10 cellular contexts compared by ENCODE assay signal in genomic region chr6:1611322-1611571, GRCh38. TPM values are rescaled to one million over a fixed set of nuclear protein-coding genes. Genes with fewer than 3 reads are reported as not detected.
DNase-seq lines count a peak whose midpoint lies in the region; ATAC-seq, FAIRE-seq and TF ChIP-seq lines count a peak whose summit lies in the region.
"Had no signal": no experiment of that assay in that cellular context is flagged by ENCODE, and none has a peak within 500 bp of the region (broad histone marks: within the 10 kb centered on the region; RNA-seq: fewer than 3 reads in every experiment).

No MANE protein-coding gene starts in this region.

- no peak overlapping the region for H2AFZ ChIP-seq in endothelial cell of umbilical vein (ENCODE audit: low read depth, low read length)

- no peak for FAIRE-seq in endothelial cell of umbilical vein (lab: Jason Lieb, UNC)

- H3K4me2 ChIP-seq in endothelial cell of umbilical vein (ENCODE audit: insufficient read depth, low read length) = no peak overlapping the region

- peaks cover 51% of the 10 kb centered on the region for H3K79me2 ChIP-seq in endothelial cell of umbilical vein (ENCODE audit: control insufficient read depth, insufficient read depth, low read length)

- no TSS peak for BruUV-seq in endothelial cell of umbilical vein (replicated peaks; lab: Mats Ljungman, UMichigan)

- peaks cover 4% of the 10 kb centered on the region for H4K20me1 ChIP-seq in endothelial cell of umbilical vein (replicated peaks; ENCODE audit: control insufficient read depth, extremely low read depth, insufficient read depth, low read length)

- DNase-seq in EH (ENCODE audit: low read depth) (peak; percentile 54), M059J (ENCODE audit: low read depth) (peak; percentile 59), endothelial cell of umbilical vein (ENCODE audit: low read depth, low spot score) (peak; percentile 19), retinal pigment epithelial cell (ENCODE audit: low read depth) (no peak), NCI-H2171 treated with DMSO at 0.1 percent for 48 hours (lab: John Stamatoyannopoulos, UW) (no peak), omental fat pad (ENCODE audit: low spot score) (no peak), hypothalamus (lab: John Stamatoyannopoulos, UW) (no peak), mesenteric fat pad (ENCODE audit: low spot score) (no peak)
- DNase-seq: NK-92 treated with Interleukin-12 subunit alpha and Interleukin-12 subunit beta, amount 100 ng/mL, for 24 hours had no signal

- peaks cover 10% of the 10 kb centered on the region for H3K4me1 ChIP-seq in endothelial cell of umbilical vein (ENCODE audit: control insufficient read depth, extremely low read depth, insufficient read depth, low read length)

- H3K9me1 ChIP-seq in endothelial cell of umbilical vein (replicated peaks; ENCODE audit: control insufficient read depth, extremely low read depth, insufficient read depth, low read length) = no peaks in the 10 kb centered on the region

- no peak for ATAC-seq in omental fat pad (ENCODE audit: low FRiP score)
- ATAC-seq: left lung had no signal

- H3K27me3 ChIP-seq in endothelial cell of umbilical vein (ENCODE audit: control insufficient read depth in 2 of 2, insufficient read depth in 2 of 2, low read length in 2 of 2) = peaks cover 8 to 12% of the 10 kb centered on the region in 2 experiments

- CTCF ChIA-PET in endothelial cell of umbilical vein (lab: Charles Lee) = interaction anchor here (0.9 to 3.5 kb wide), 17 partner anchors 9 to 1023 kb away, joined by 3 to 49 read pairs (median 4); no protein-coding TSS in a partner anchor

- H3K9ac ChIP-seq in endothelial cell of umbilical vein (replicated peaks; ENCODE audit: extremely low read depth, insufficient read depth, low read length) = peak overlapping the region; percentile 79

- H3K4me3 ChIP-seq in endothelial cell of umbilical vein (replicated peaks in 1 of 3; ENCODE audit: insufficient read depth in 1 of 3, low read depth in 1 of 3, low read length in 3 of 3) (peak overlapping the region; percentile 69 to 89 (median 87)), retinal pigment epithelial cell (ENCODE audit: low read length) (no peak overlapping the region)

- H3K36me3 ChIP-seq in endothelial cell of umbilical vein (ENCODE audit: control insufficient read depth in 2 of 2, extremely low read depth in 1 of 2, insufficient read depth in 2 of 2, low read length in 2 of 2) = no peaks in the 10 kb centered on the region
- H3K36me3 ChIP-seq: left lung had no signal

- no peak for TF ChIP-seq POLR2A in endothelial cell of umbilical vein (IDR thresholded peaks at IDR 0.05; ENCODE audit: low read depth, low read length)

- POLR2A ChIA-PET in endothelial cell of umbilical vein (lab: Charles Lee) = no interaction called here

- no peaks in the 10 kb centered on the region for H3K9me3 ChIP-seq in endothelial cell of umbilical vein (replicated peaks; ENCODE audit: control insufficient read depth, insufficient read depth, low read length)
- H3K9me3 ChIP-seq: left lung had no signal

- intact Hi-C loops in endothelial cell of umbilical vein (cut with micrococcal nuclease) = loop anchor here (2.0 to 10.0 kb wide), 5 partner anchors 634 to 1454 kb away; partner anchors contain the start of genes GMDS, RIPK1 and WRNIP1

- dilution Hi-C loops in endothelial cell of umbilical vein (cut with MboI; ENCODE audit: extremely low pct_ligation_motif_present, low sequenced_read_pairs) = loop anchor here (25.0 kb wide), 1 partner anchor 501 kb away; no protein-coding TSS in a partner anchor

- peak overlapping the region; percentile 70 for H3K27ac ChIP-seq in endothelial cell of umbilical vein (ENCODE audit: insufficient read depth, low read depth, low read length)
- H3K27ac ChIP-seq: left lung had no signal

- TF ChIP-seq CTCF in endothelial cell of umbilical vein (IDR thresholded peaks at IDR 0.05; ENCODE audit: extremely low read depth in 1 of 2, insufficient read depth in 1 of 2, low read depth in 1 of 2, low read length in 2 of 2) (peak; percentile 10 to 45), retinal pigment epithelial cell (conservative IDR thresholded peaks at IDR 0.05; ENCODE audit: low read depth, low read length) (peak; percentile 30), omental fat pad (IDR thresholded peaks at IDR 0.05) (no peak)

TF ChIP-seq in endothelial cell of umbilical vein, 7 proteins besides CTCF, POLR2A, EP300 and RAD21:
- TF ChIP-seq POLR2AphosphoS5 (IDR thresholded peaks at IDR 0.05; ENCODE audit: insufficient read depth, low read depth, low read length) (peak; percentile 49), FOS (IDR thresholded peaks at IDR 0.05; ENCODE audit: borderline replicate concordance, insufficient read depth, low read length) (no peak)

RNA-seq across cellular contexts. Expression of gene FOXC1, which starts 1.5 kb away (rescaled TPM):
- 8.3 and 10.2 TPM in 2 replicates for total RNA-seq in M059J (2014; rRNA removed; shearing (Covaris generic))
- total RNA-seq in endothelial cell of umbilical vein (15.9 and 16.4 TPM in 2 replicates), omental fat pad (10 to 100 TPM in 1 of 4 donors, 1 to 10 TPM in 3; 3.8 to 10.1 (median 6.7) TPM), mesenteric fat pad (7.6 TPM)
- 6.4 and 7.2 TPM in 2 replicates for polyA plus RNA-seq in endothelial cell of umbilical vein
- 4.8 and 4.9 TPM in 2 replicates for polyA plus RNA-seq in endothelial cell of umbilical vein (2011; cell fraction: cytosol; rRNA removed)
- 7.4 and 11.8 TPM in 2 replicates for polyA plus RNA-seq in endothelial cell of umbilical vein (2011; cell fraction: nucleus; rRNA removed)
- 3.0 and 4.0 TPM in 2 replicates for polyA plus RNA-seq in endothelial cell of umbilical vein (2012)
- polyA minus RNA-seq in endothelial cell of umbilical vein = 5.5 and 6.8 TPM in 2 replicates
- 23.5 TPM for polyA minus RNA-seq in endothelial cell of umbilical vein (2011; cell fraction: cytosol; rRNA and poly(A)+ RNA removed)
- polyA minus RNA-seq in endothelial cell of umbilical vein (2011; cell fraction: nucleus; rRNA and poly(A)+ RNA removed) = 8.4 and 8.6 TPM in 2 replicates

Comparison
In these comparisons a context has a peak if more than half of its experiments do, and no peak if none do; other contexts are left out.
1. DNase-seq: peak in EH (single experiment), M059J (single experiment) and endothelial cell of umbilical vein (single experiment); none in retinal pigment epithelial cell (single experiment), NCI-H2171 treated with DMSO at 0.1 percent for 48 hours (single experiment), omental fat pad (single experiment), hypothalamus (0 of 51) and mesenteric fat pad (single experiment).
2. CTCF ChIP-seq: peak in endothelial cell of umbilical vein (2 of 2) and retinal pigment epithelial cell (single experiment); none in omental fat pad (0 of 3).